10 cellular contexts compared by ENCODE assay signal in the genomic region with DNA sequence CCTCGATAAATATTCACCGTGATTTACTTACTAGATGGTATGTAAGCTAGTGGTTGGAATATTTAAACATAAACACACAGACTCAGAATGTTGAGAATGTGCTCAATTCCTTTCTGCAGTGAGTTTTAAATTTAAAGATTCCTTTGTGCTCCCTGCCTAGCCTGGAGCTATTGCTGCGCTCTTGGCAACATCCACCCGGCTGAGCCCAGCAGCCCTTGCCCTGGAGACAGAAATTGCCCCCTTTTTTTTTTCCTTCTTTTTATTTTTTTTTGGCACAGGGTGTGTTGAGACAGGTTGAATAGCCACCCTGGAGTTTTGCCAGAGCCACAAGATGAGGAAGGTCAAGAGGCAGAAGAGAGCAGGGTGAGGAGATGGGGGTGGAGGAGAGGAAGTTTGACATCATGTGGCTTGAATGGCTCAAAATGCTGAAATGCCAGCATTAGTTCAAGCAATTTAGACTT.
A peak's percentile ranks its signal among the peaks of the same experiment; 100 is the strongest.
DNase-seq lines count a peak whose midpoint lies in the region; ATAC-seq and TF ChIP-seq lines count a peak whose summit lies in the region.
"Had no signal": no experiment of that assay in that cellular context is flagged by ENCODE, and none has a peak within 500 bp of the region (broad histone marks: within the 10 kb centered on the region; RNA-seq: fewer than 3 reads in every experiment).

No MANE protein-coding gene starts in this region.

- peaks cover 14% of the 10 kb centered on the region for H3K79me1 ChIP-seq in trophoblast cell (ENCODE audit: low read length)

- H4K12ac ChIP-seq in trophoblast cell (ENCODE audit: low read depth, low read length), result no peak overlapping the region

- no peak overlapping the region for H2BK5ac ChIP-seq in trophoblast cell (ENCODE audit: low read depth, low read length, poor library complexity)

- no peak overlapping the region for H4K8ac ChIP-seq in trophoblast cell (ENCODE audit: low read depth, low read length)

- H3K4me1 ChIP-seq in OCI-LY3 (ENCODE audit: low read length) (peaks cover 36% of the 10 kb centered on the region), trophoblast cell (ENCODE audit: control insufficient read depth in 1 of 2, insufficient read depth in 2 of 2, low read length in 2 of 2) (peaks cover 11 to 19% of the 10 kb centered on the region in 2 experiments)

- no peak for TF ChIP-seq CTCF in OCI-LY3 (IDR thresholded peaks at IDR 0.05; ENCODE audit: low read depth, low read length)

- H3K9ac ChIP-seq in OCI-LY3 (ENCODE audit: low read length), result no peak overlapping the region
- no peak overlapping the region for H3K9ac ChIP-seq in trophoblast cell (ENCODE audit: low read length)

- ATAC-seq in GM18502 (IDR thresholded peaks at IDR 0.05; ENCODE audit: poor library complexity, unreplicated experiment), result no peak

- peaks cover 23% of the 10 kb centered on the region for H3K27me3 ChIP-seq in OCI-LY3 (ENCODE audit: low read depth, low read length)
- no peaks in the 10 kb centered on the region for H3K27me3 ChIP-seq in trophoblast cell (ENCODE audit: insufficient read depth, low read length)

- H4K91ac ChIP-seq in trophoblast cell (ENCODE audit: low read depth, low read length), result no peak overlapping the region

- no peak overlapping the region for H2AK5ac ChIP-seq in trophoblast cell (ENCODE audit: low read length)

- H2AFZ ChIP-seq in OCI-LY3 (ENCODE audit: low read depth, low read length) (no peak overlapping the region), trophoblast cell (ENCODE audit: insufficient read depth, low read length, poor library complexity) (no peak overlapping the region)

- H3K79me2 ChIP-seq in OCI-LY3 (ENCODE audit: low read length) (no peaks in the 10 kb centered on the region), trophoblast cell (ENCODE audit: control insufficient read depth, insufficient read depth, low read length, poor library complexity) (peaks cover 2% of the 10 kb centered on the region)

- no peaks in the 10 kb centered on the region for H3K9me3 ChIP-seq in OCI-LY3 (ENCODE audit: insufficient read depth, low read length)
- H3K9me3 ChIP-seq in trophoblast cell (ENCODE audit: insufficient read depth, low read depth, low read length), result no peaks in the 10 kb centered on the region

- H3K36me3 ChIP-seq in OCI-LY3 (replicated peaks; ENCODE audit: low read depth, low read length) (no peaks in the 10 kb centered on the region), trophoblast cell (ENCODE audit: control insufficient read depth in 1 of 2, insufficient read depth in 2 of 2, low read length in 2 of 2) (no peaks in the 10 kb centered on the region)

- DNase-seq in ELF-1 (ENCODE audit: low read depth, low spot score) (peak; percentile 47), epidermal melanocyte (ENCODE audit: insufficient read length, low spot score) (peak; percentile 80), trophoblast cell (peak; percentile 6 to 59), NCI-H226 (no peak), DMS79 treated with DMSO at 0.1 percent for 48 hours (lab: John Stamatoyannopoulos, UW) (no peak)
- no peak for DNase-seq in activated effector memory CD4-positive, alpha-beta T cell treated with Interleukin-2 at 50 U/mL for 16 hours
- DNase-seq: activated B cell treated with CpG ODN at 0.5 μM for 24 hours, NCI-H524 treated with DMSO at 0.1 percent for 48 hours had no signal

- WGBS in trophoblast cell (ENCODE audit: extremely low coverage, insufficient coverage, insufficient read length), result no CpG with 5 or more reads among the region's 4 CpGs

- H4K20me1 ChIP-seq in OCI-LY3 (ENCODE audit: insufficient read depth, low read length), result no peaks in the 10 kb centered on the region

- H3K27ac ChIP-seq in OCI-LY3 (ENCODE audit: low read length), result no peak overlapping the region
- H3K27ac ChIP-seq in trophoblast cell (ENCODE audit: low read depth, low read length), result peak overlapping the region; percentile 67

- H3K4me2 ChIP-seq in OCI-LY3 (ENCODE audit: low read length) (peak overlapping the region; percentile 88; the same call in 1 of the 2 replicates), trophoblast cell (ENCODE audit: low read length) (no peak overlapping the region)

- no peak overlapping the region for H2BK12ac ChIP-seq in trophoblast cell (ENCODE audit: low read length)

- H2BK120ac ChIP-seq in trophoblast cell (ENCODE audit: insufficient read depth, low read length, poor library complexity), result no peak overlapping the region

- H3K4me3 ChIP-seq in OCI-LY3 (ENCODE audit: low read length) (no peak overlapping the region), trophoblast cell (ENCODE audit: low read depth, low read length) (no peak overlapping the region)

- H3K23ac ChIP-seq in trophoblast cell (ENCODE audit: low read length), result no peak overlapping the region

- no peak overlapping the region for H3K18ac ChIP-seq in trophoblast cell (ENCODE audit: low read length)

- no peak overlapping the region for H3K4ac ChIP-seq in trophoblast cell (ENCODE audit: low read depth, low read length)

- no peak overlapping the region for H3K14ac ChIP-seq in trophoblast cell (ENCODE audit: low read length)

Comparison
In these comparisons a context has a peak if more than half of its experiments do, and no peak if none do; other contexts are left out.
1. DNase-seq: peak in ELF-1 (single experiment), epidermal melanocyte (single experiment) and trophoblast cell (2 of 2); none in NCI-H226 (single experiment), DMS79 treated with DMSO at 0.1 percent for 48 hours (single experiment) and activated effector memory CD4-positive, alpha-beta T cell treated with Interleukin-2 at 50 U/mL for 16 hours (single experiment).